In genomic region chr4:70703695-70704332, GRCh38 we compare ENCODE assay signal across 1 cellular context.
TF ChIP-seq lines count a peak whose summit lies in the region.

No MANE protein-coding gene starts in this region.

TF ChIP-seq in HEK293, 187 proteins besides CTCF, POLR2A, EP300 and RAD21 (continued from another document):
- TF ChIP-seq TSHZ1 (tag by site-specific recombination; IDR thresholded peaks at IDR 0.05; ENCODE audit: borderline replicate concordance), result no peak
- TF ChIP-seq ZBTB17 (tag by site-specific recombination; IDR thresholded peaks at IDR 0.05), result peak; percentile 72
- peak; percentile 96 for TF ChIP-seq PRDM6 (tag by site-specific recombination; IDR thresholded peaks at IDR 0.05)
